13 cellular contexts compared by ENCODE assay signal in the genomic region with DNA sequence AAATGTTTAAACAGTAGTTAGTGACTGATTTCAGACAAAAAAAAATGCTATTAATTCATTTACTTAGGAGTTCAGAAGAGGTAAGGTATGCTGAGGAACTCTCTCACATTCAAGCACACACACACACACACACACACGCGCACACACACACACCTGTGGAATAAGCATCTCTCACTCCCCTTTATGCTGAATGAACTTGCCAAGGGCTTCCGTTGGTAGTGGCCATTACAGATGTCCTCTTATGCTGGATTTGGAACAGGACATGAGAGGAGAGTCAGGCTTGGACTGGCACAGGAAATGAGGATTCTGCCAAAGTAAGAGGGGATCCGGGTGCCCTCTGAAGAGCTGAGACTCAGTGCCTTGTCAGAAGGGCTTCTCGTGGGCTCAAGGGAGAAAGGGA.
A peak's percentile ranks its signal among the peaks of the same experiment; 100 is the strongest.
DNase-seq lines count a peak whose midpoint lies in the region; ATAC-seq, FAIRE-seq and TF ChIP-seq lines count a peak whose summit lies in the region.
"Had no signal": no experiment of that assay in that cellular context is flagged by ENCODE, and none has a peak within 500 bp of the region (broad histone marks: within the 10 kb centered on the region; RNA-seq: fewer than 3 reads in every experiment).

No MANE protein-coding gene starts in this region.

- peak overlapping the region; percentile 49; the same call in 1 of the 2 replicates for H2AFZ ChIP-seq in GM23338

- POLR2A ChIA-PET in activated CD4-positive, alpha-beta T cell treated with anti-CD3 and anti-CD28 coated beads, Interleukin-2, amount 10 ng/mL, durations not matched to agents 7 days and 5 days (lab: Charles Lee), result no interaction called here

- no peaks in the 10 kb centered on the region for H3K9me3 Mint-ChIP-seq in GM23338
- H3K9me3 Mint-ChIP-seq in activated CD4-positive, alpha-beta T cell treated with anti-CD3 and anti-CD28 coated beads, Interleukin-2, amount 10 ng/mL, durations not matched to agents 7 days and 5 days, result no peaks in the 10 kb centered on the region

- no peak overlapping the region for H3K4me2 ChIP-seq in GM23338
- H3K4me2 ChIP-seq in skeletal muscle satellite cell (ENCODE audit: low read length), result peak overlapping the region; percentile 23
- H3K4me2 ChIP-seq: BLaER1 treated with 17β-estradiol and CSF1 and Interleukin-3, amounts not matched to agents 10 nM and 100 nM; KMS-11 had no signal

- H3K27me3 ChIP-seq in GM23338 (ENCODE audit: insufficient read depth), result no peaks in the 10 kb centered on the region
- H3K27me3 ChIP-seq in skeletal muscle satellite cell (ENCODE audit: control insufficient read depth, insufficient read depth, low read length), result no peaks in the 10 kb centered on the region
- H3K27me3 ChIP-seq: BLaER1 treated with 17β-estradiol and CSF1 and Interleukin-3, amounts not matched to agents 10 nM and 100 nM had no signal

- ATAC-seq in GM23338, result no peak
- ATAC-seq in GM21723 (IDR thresholded peaks at IDR 0.05; ENCODE audit: unreplicated experiment), result no peak

- H3K36me3 Mint-ChIP-seq in GM23338 (ENCODE audit: low read depth), result no peaks in the 10 kb centered on the region
- no peaks in the 10 kb centered on the region for H3K36me3 Mint-ChIP-seq in activated CD4-positive, alpha-beta T cell treated with anti-CD3 and anti-CD28 coated beads, Interleukin-2, amount 10 ng/mL, durations not matched to agents 7 days and 5 days (ENCODE audit: low read depth)
- H3K36me3 Mint-ChIP-seq: CD4-positive, CD25-positive, alpha-beta regulatory T cell had no signal

- no peaks in the 10 kb centered on the region for H3K4me1 ChIP-seq in GM23338 (ENCODE audit: insufficient read depth)
- H3K4me1 ChIP-seq in skeletal muscle satellite cell (ENCODE audit: control insufficient read depth, insufficient read depth, low read length), result no peaks in the 10 kb centered on the region
- no peaks in the 10 kb centered on the region for H3K4me1 ChIP-seq in kidney (ENCODE audit: control insufficient read depth in 1 of 2, insufficient read depth in 1 of 2, low read depth in 1 of 2, low read length in 2 of 2)
- H3K4me1 ChIP-seq: BLaER1 treated with 17β-estradiol and CSF1 and Interleukin-3, amounts not matched to agents 10 nM and 100 nM had no signal

- no peaks in the 10 kb centered on the region; the same call in 1 of the 2 replicates for H3K9me2 ChIP-seq in GM23338 (ENCODE audit: insufficient read depth)

- TF ChIP-seq CTCF in GM23338 (conservative IDR thresholded peaks at IDR 0.05; ENCODE audit: low read depth in 2 of 2) (no peak), epithelial cell of esophagus (IDR thresholded peaks at IDR 0.05; ENCODE audit: insufficient read depth, low read depth, low read length, missing control alignments) (no peak), kidney (IDR thresholded peaks at IDR 0.05; ENCODE audit: borderline replicate concordance, extremely low read depth, insufficient read depth) (no peak)

- H3K27ac Mint-ChIP-seq in GM23338, result no peak overlapping the region
- H3K27ac Mint-ChIP-seq in activated CD4-positive, alpha-beta T cell treated with anti-CD3 and anti-CD28 coated beads, Interleukin-2, amount 10 ng/mL, durations not matched to agents 7 days and 5 days, result no peak overlapping the region
- H3K27ac Mint-ChIP-seq: CD4-positive, CD25-positive, alpha-beta regulatory T cell had no signal

- no peak for FAIRE-seq in kidney (lab: Jason Lieb, UNC)

- no peak overlapping the region for H3K4me3 Mint-ChIP-seq in GM23338
- no peak overlapping the region for H3K4me3 Mint-ChIP-seq in activated CD4-positive, alpha-beta T cell treated with anti-CD3 and anti-CD28 coated beads, Interleukin-2, amount 10 ng/mL, durations not matched to agents 7 days and 5 days
- H3K4me3 Mint-ChIP-seq: CD4-positive, CD25-positive, alpha-beta regulatory T cell had no signal

- no peaks in the 10 kb centered on the region for H3K79me2 ChIP-seq in GM23338 (replicated peaks; ENCODE audit: insufficient read depth)

- no peaks in the 10 kb centered on the region for H3K36me3 ChIP-seq in GM23338 (ENCODE audit: insufficient read depth)
- H3K36me3 ChIP-seq in skeletal muscle satellite cell (ENCODE audit: insufficient read depth, low read length), result no peaks in the 10 kb centered on the region
- H3K36me3 ChIP-seq in kidney (ENCODE audit: control insufficient read depth in 1 of 2, insufficient read depth in 2 of 2, low read length in 2 of 2), result no peaks in the 10 kb centered on the region
- H3K36me3 ChIP-seq: BLaER1 treated with 17β-estradiol and CSF1 and Interleukin-3, amounts not matched to agents 10 nM and 100 nM had no signal

- CTCF ChIA-PET in activated CD4-positive, alpha-beta T cell treated with anti-CD3 and anti-CD28 coated beads, Interleukin-2, amount 10 ng/mL, durations not matched to agents 7 days and 5 days (lab: Charles Lee), result no interaction called here

- H3K9ac ChIP-seq in skeletal muscle satellite cell (ENCODE audit: low read depth, low read length) (no peak overlapping the region), kidney (ENCODE audit: low read length in 2 of 2) (no peak overlapping the region)
- H3K9ac ChIP-seq: BLaER1 treated with 17β-estradiol and CSF1 and Interleukin-3, amounts not matched to agents 10 nM and 100 nM; KMS-11 had no signal

- no peaks in the 10 kb centered on the region for H3K9me3 ChIP-seq in skeletal muscle satellite cell (replicated peaks; ENCODE audit: low read length)
- no peaks in the 10 kb centered on the region for H3K9me3 ChIP-seq in kidney (ENCODE audit: control insufficient read depth in 1 of 2, low read length in 2 of 2)
- H3K9me3 ChIP-seq: BLaER1 treated with 17β-estradiol and CSF1 and Interleukin-3, amounts not matched to agents 10 nM and 100 nM had no signal

- H3K4me3 ChIP-seq in GM23338 (no peak overlapping the region), epithelial cell of esophagus (ENCODE audit: low read length) (no peak overlapping the region), skeletal muscle satellite cell (ENCODE audit: low read length) (no peak overlapping the region), kidney (ENCODE audit: low read length in 2 of 2) (no peak overlapping the region)
- H3K4me3 ChIP-seq: BLaER1 treated with 17β-estradiol and CSF1 and Interleukin-3, amounts not matched to agents 10 nM and 100 nM had no signal

- H4K20me1 ChIP-seq in GM23338 (replicated peaks; ENCODE audit: insufficient read depth), result no peaks in the 10 kb centered on the region
- H4K20me1 ChIP-seq: BLaER1 treated with 17β-estradiol and CSF1 and Interleukin-3, amounts not matched to agents 10 nM and 100 nM had no signal

- intact Hi-C loops in kidney (cut with DNase I), result no loop called here

- H3K4me1 Mint-ChIP-seq in GM23338, result no peaks in the 10 kb centered on the region
- no peaks in the 10 kb centered on the region for H3K4me1 Mint-ChIP-seq in activated CD4-positive, alpha-beta T cell treated with anti-CD3 and anti-CD28 coated beads, Interleukin-2, amount 10 ng/mL, durations not matched to agents 7 days and 5 days
- H3K4me1 Mint-ChIP-seq: CD4-positive, CD25-positive, alpha-beta regulatory T cell had no signal

- DNase-seq in GM23338 (ENCODE audit: low spot score) (no peak), NCI-H69 (lab: John Stamatoyannopoulos, UW) (peak; percentile 9), epithelial cell of esophagus (ENCODE audit: low read depth) (peak; percentile 27), kidney (no peak)
- DNase-seq in activated CD4-positive, alpha-beta T cell treated with anti-CD3 and anti-CD28 coated beads, Interleukin-2, amount 10 ng/mL, durations not matched to agents 7 days and 5 days, result no peak
- DNase-seq: CD4-positive, CD25-positive, alpha-beta regulatory T cell; DMS53; HCEC 1CT; IMR-90 had no signal

- H3K27me3 Mint-ChIP-seq in GM23338 (ENCODE audit: insufficient read depth, low read depth, poor library complexity), result peaks cover 5% of the 10 kb centered on the region
- H3K27me3 Mint-ChIP-seq in activated CD4-positive, alpha-beta T cell treated with anti-CD3 and anti-CD28 coated beads, Interleukin-2, amount 10 ng/mL, durations not matched to agents 7 days and 5 days, result no peaks in the 10 kb centered on the region
- H3K27me3 Mint-ChIP-seq: CD4-positive, CD25-positive, alpha-beta regulatory T cell had no signal

- no peaks in the 10 kb centered on the region for H3F3A ChIP-seq in GM23338 (replicated peaks; ENCODE audit: low read depth)

- no peak overlapping the region for H3K27ac ChIP-seq in GM23338 (ENCODE audit: low read depth)
- no peak overlapping the region for H3K27ac ChIP-seq in kidney (ENCODE audit: low read depth in 2 of 2, low read length in 2 of 2)
- H3K27ac ChIP-seq: BLaER1 treated with 17β-estradiol and CSF1 and Interleukin-3, amounts not matched to agents 10 nM and 100 nM; KMS-11 had no signal

TF ChIP-seq in GM23338, 12 proteins besides CTCF, POLR2A, EP300 and RAD21 (continues in another document):
- TF ChIP-seq JUNB (IDR thresholded peaks at IDR 0.05; ENCODE audit: unreplicated experiment), result no peak
- TF ChIP-seq EZH2 (IDR thresholded peaks at IDR 0.05; ENCODE audit: low read depth, unreplicated experiment), result no peak
- TF ChIP-seq EZH2phosphoT487 (IDR thresholded peaks at IDR 0.05; ENCODE audit: unreplicated experiment), result no peak
- TF ChIP-seq, protein P1, sequence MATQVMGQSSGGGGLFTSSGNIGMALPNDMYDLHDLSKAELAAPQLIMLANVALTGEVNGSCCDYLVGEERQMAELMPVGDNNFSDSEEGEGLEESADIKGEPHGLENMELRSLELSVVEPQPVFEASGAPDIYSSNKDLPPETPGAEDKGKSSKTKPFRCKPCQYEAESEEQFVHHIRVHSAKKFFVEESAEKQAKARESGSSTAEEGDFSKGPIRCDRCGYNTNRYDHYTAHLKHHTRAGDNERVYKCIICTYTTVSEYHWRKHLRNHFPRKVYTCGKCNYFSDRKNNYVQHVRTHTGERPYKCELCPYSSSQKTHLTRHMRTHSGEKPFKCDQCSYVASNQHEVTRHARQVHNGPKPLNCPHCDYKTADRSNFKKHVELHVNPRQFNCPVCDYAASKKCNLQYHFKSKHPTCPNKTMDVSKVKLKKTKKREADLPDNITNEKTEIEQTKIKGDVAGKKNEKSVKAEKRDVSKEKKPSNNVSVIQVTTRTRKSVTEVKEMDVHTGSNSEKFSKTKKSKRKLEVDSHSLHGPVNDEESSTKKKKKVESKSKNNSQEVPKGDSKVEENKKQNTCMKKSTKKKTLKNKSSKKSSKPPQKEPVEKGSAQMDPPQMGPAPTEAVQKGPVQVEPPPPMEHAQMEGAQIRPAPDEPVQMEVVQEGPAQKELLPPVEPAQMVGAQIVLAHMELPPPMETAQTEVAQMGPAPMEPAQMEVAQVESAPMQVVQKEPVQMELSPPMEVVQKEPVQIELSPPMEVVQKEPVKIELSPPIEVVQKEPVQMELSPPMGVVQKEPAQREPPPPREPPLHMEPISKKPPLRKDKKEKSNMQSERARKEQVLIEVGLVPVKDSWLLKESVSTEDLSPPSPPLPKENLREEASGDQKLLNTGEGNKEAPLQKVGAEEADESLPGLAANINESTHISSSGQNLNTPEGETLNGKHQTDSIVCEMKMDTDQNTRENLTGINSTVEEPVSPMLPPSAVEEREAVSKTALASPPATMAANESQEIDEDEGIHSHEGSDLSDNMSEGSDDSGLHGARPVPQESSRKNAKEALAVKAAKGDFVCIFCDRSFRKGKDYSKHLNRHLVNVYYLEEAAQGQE (IDR thresholded peaks at IDR 0.05; ENCODE audit: unreplicated experiment), result no peak

Comparison
In these comparisons a context has a peak if more than half of its experiments do, and no peak if none do; other contexts are left out.
1. DNase-seq: peak in NCI-H69 (single experiment) and epithelial cell of esophagus (single experiment); none in GM23338 (single experiment), kidney (single experiment) and activated CD4-positive, alpha-beta T cell treated with anti-CD3 and anti-CD28 coated beads, Interleukin-2, amount 10 ng/mL, durations not matched to agents 7 days and 5 days (single experiment).